27 cellular contexts compared by ENCODE assay signal in the genomic region with DNA sequence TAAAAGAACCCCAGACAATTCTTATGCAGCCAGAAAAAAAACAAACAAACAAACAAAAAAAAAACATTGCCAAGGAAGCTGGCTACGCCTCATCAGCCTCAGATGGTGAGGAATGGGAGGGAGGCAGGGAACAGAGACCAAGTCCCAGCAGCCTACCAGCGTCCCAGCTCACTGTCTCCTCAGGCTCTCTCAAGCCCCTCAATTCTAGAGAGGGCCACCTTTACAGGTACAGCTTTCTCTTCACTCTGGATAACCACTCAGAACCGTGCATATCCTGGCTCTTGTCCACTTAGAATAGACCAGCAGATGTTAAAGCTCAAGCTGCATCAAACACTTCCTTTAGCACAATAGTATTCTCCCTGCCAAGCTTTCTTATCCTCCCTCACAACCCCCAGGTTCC.
"Had no signal": no experiment of that assay in that cellular context is flagged by ENCODE, and none has a peak within 500 bp of the region (broad histone marks: within the 10 kb centered on the region; RNA-seq: fewer than 3 reads in every experiment).

No MANE protein-coding gene starts in this region.

- H3K4me1 Mint-ChIP-seq: naive thymus-derived CD4-positive, alpha-beta T cell had no signal

- H3K27ac Mint-ChIP-seq: dendritic cell treated with granulocyte-macrophage colony-stimulating factor and Interleukin-4, amounts not matched to agents 40 ng/mL and 50 ng/mL, for 4 days; endodermal cell; naive thymus-derived CD4-positive, alpha-beta T cell; nephron; neural progenitor cell; progenitor cell of endocrine pancreas had no signal

- H3K27me3 ChIP-seq: colonic mucosa, foreskin keratinocyte, gastroesophageal sphincter, heart right ventricle, neural progenitor cell, right lobe of liver, stomach, thyroid gland, upper lobe of left lung had no signal

- H3K79me2 ChIP-seq: parathyroid adenoma had no signal

- H3K27ac ChIP-seq: colonic mucosa, epithelial cell of prostate, foreskin keratinocyte, gastroesophageal sphincter, heart right ventricle, neural progenitor cell, parathyroid adenoma, right lobe of liver, stomach, thyroid gland, upper lobe of left lung had no signal

- DNase-seq: colonic mucosa; effector CD8-positive, alpha-beta T cell; endodermal cell; foreskin keratinocyte; glutamatergic neuron; heart right ventricle; hypothalamus; mesendoderm; midbrain; naive thymus-derived CD4-positive, alpha-beta T cell; right lobe of liver; small intestine; stimulated activated CD4-positive, alpha-beta T cell treated with anti-CD3 and anti-CD28 coated beads, Interleukin-15, amount 100 ng/mL, for 24 hours; stimulated activated CD4-positive, alpha-beta T cell treated with anti-CD3 and anti-CD28 coated beads, Interleukin-2, amount 100 ng/mL, for 48 hours; stimulated activated naive CD4-positive, alpha-beta T cell treated with Interleukin-2 at 50 U/mL for 16 hours; stomach; thyroid gland; upper lobe of left lung had no signal

- H3K9ac ChIP-seq: neural progenitor cell, parathyroid adenoma had no signal

- H3K36me3 ChIP-seq: colonic mucosa, gastroesophageal sphincter, heart right ventricle, neural progenitor cell, right lobe of liver, stomach, thyroid gland, upper lobe of left lung had no signal

- H3K4me3 Mint-ChIP-seq: dendritic cell treated with granulocyte-macrophage colony-stimulating factor and Interleukin-4, amounts not matched to agents 40 ng/mL and 50 ng/mL, for 4 days; endodermal cell; naive thymus-derived CD4-positive, alpha-beta T cell; nephron; neural progenitor cell had no signal

- ATAC-seq: esophagus mucosa; foreskin keratinocyte; gastroesophageal sphincter; heart right ventricle; left lobe of liver; naive thymus-derived CD4-positive, alpha-beta T cell; right lobe of liver had no signal

- H3K4me1 ChIP-seq: colonic mucosa, foreskin keratinocyte, heart right ventricle, neural progenitor cell, parathyroid adenoma, right lobe of liver had no signal

- H2AFZ ChIP-seq: neural progenitor cell, parathyroid adenoma had no signal

- H3K9me3 Mint-ChIP-seq: dendritic cell treated with granulocyte-macrophage colony-stimulating factor and Interleukin-4, amounts not matched to agents 40 ng/mL and 50 ng/mL, for 4 days had no signal

- H3K4me3 ChIP-seq: colonic mucosa, gastroesophageal sphincter, heart right ventricle, neural progenitor cell, right lobe of liver, stomach, thyroid gland, upper lobe of left lung had no signal

- H3K9me3 ChIP-seq: colonic mucosa, gastroesophageal sphincter, heart right ventricle, right lobe of liver, stomach, thyroid gland, upper lobe of left lung had no signal

- H3K27me3 Mint-ChIP-seq: dendritic cell treated with granulocyte-macrophage colony-stimulating factor and Interleukin-4, amounts not matched to agents 40 ng/mL and 50 ng/mL, for 4 days; progenitor cell of endocrine pancreas had no signal

- H3K4me2 ChIP-seq: neural progenitor cell had no signal

- H3K36me3 Mint-ChIP-seq: naive thymus-derived CD4-positive, alpha-beta T cell had no signal
